ENCODE assay signal across 1 cellular context in the genomic region with DNA sequence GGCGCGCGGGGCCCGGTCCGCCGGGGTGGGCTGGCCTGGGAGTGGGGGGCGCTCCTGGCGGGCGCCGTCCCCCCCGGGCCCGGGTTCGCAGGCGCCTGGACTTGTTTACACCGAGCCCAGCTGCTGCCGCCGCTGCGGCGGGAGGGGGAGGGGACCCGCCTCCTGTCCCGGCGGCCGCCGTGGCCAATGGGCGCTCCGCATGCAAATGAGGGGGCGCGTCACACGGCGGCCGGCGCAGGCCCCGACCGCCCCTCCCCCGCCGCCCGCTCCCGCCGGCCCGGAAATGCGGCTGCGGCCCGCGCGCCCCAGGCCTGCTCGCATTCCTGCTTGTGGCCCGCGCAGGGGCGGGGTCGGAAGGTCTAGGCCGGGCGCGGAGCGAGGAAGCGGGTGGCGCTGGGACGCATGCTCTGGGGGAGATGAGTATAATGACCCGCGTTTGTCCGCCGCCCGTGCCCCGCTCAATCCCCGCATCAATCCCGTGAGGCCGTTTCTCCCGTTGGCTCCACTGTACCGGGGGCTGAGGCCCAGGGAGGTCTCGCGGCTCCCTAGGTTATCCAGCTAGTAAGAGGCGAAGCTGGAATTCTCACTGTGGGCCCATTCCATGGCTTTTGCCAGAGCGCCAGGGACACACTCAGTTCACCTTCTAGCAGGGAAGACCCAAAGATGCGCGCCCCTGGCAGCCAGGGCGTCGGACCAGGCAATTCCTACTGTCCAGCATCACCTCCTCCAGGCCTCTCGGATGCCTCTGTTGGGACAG.
TF ChIP-seq lines count a peak whose summit lies in the region.

A gene with protein sequence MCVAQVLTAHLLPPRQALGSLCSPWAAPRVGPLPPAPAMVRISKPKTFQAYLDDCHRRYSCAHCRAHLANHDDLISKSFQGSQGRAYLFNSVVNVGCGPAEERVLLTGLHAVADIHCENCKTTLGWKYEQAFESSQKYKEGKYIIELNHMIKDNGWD (minus strand): TSS at position 109 of the 757 bp plus-strand sequence. CDS start 731 bp downstream, outside the sequence.

TF ChIP-seq in HepG2, 621 proteins besides CTCF, POLR2A, EP300 and RAD21 (continued from another document and continues in another):
- TF ChIP-seq, protein P1, sequence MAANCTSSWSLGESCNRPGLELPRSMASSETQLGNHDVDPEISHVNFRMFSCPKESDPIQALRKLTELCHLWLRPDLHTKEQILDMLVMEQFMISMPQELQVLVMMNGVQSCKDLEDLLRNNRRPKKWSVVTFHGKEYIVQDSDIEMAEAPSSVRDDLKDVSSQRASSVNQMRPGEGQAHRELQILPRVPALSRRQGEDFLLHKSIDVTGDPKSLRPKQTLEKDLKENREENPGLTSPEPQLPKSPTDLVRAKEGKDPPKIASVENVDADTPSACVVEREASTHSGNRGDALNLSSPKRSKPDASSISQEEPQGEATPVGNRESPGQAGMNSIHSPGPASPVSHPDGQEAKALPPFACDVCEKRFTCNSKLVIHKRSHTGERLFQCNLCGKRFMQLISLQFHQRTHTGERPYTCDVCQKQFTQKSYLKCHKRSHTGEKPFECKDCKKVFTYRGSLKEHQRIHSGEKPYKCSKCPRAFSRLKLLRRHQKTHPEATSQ (CRISPR knock-in tag; IDR thresholded peaks at IDR 0.05; ENCODE audit: borderline replicate concordance): peak; percentile 67; the same call in 1 of the 2 replicates
- TF ChIP-seq ZSCAN30 (CRISPR knock-in tag; IDR thresholded peaks at IDR 0.05): no peak
- no peak for TF ChIP-seq ZNF660 (CRISPR knock-in tag; IDR thresholded peaks at IDR 0.05; ENCODE audit: borderline replicate concordance, low read depth)
- TF ChIP-seq ZFP90 (CRISPR knock-in tag; IDR thresholded peaks at IDR 0.05; ENCODE audit: borderline replicate concordance): peak; percentile 57; the same call in 1 of the 2 replicates
- TF ChIP-seq, protein P2, sequence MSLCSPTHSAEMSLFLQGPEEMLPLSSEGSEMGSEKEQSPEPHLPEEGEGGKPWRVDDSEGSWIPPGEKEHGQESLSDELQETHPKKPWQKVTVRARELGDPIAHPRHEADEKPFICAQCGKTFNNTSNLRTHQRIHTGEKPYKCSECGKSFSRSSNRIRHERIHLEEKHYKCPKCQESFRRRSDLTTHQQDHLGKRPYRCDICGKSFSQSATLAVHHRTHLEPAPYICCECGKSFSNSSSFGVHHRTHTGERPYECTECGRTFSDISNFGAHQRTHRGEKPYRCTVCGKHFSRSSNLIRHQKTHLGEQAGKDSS (CRISPR knock-in tag; IDR thresholded peaks at IDR 0.05; ENCODE audit: borderline replicate concordance, low read depth): peak; percentile 93; the same call in 1 of the 2 replicates
- TF ChIP-seq SNAPC2 (CRISPR knock-in tag; IDR thresholded peaks at IDR 0.05): peak; percentile 96
- no peak for TF ChIP-seq MTF2 (CRISPR knock-in tag; IDR thresholded peaks at IDR 0.05; ENCODE audit: borderline replicate concordance)
- 0 out of 2 replicates have a peak, but pooled peaks have one; percentile 86 for TF ChIP-seq ZNF772 (CRISPR knock-in tag; IDR thresholded peaks at IDR 0.05)
- TF ChIP-seq ZNF878 (CRISPR knock-in tag; IDR thresholded peaks at IDR 0.05): no peak
- TF ChIP-seq, protein P3, sequence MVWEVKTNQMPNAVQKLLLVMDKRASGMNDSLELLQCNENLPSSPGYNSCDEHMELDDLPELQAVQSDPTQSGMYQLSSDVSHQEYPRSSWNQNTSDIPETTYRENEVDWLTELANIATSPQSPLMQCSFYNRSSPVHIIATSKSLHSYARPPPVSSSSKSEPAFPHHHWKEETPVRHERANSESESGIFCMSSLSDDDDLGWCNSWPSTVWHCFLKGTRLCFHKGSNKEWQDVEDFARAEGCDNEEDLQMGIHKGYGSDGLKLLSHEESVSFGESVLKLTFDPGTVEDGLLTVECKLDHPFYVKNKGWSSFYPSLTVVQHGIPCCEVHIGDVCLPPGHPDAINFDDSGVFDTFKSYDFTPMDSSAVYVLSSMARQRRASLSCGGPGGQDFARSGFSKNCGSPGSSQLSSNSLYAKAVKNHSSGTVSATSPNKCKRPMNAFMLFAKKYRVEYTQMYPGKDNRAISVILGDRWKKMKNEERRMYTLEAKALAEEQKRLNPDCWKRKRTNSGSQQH (CRISPR knock-in tag; IDR thresholded peaks at IDR 0.05; ENCODE audit: low read depth): peak; percentile 52; the same call in 1 of the 2 replicates
- peak; percentile 82; the same call in 1 of the 2 replicates for TF ChIP-seq FOXK1 (CRISPR knock-in tag; IDR thresholded peaks at IDR 0.05; ENCODE audit: borderline replicate concordance, low read depth)
- TF ChIP-seq, protein P4, sequence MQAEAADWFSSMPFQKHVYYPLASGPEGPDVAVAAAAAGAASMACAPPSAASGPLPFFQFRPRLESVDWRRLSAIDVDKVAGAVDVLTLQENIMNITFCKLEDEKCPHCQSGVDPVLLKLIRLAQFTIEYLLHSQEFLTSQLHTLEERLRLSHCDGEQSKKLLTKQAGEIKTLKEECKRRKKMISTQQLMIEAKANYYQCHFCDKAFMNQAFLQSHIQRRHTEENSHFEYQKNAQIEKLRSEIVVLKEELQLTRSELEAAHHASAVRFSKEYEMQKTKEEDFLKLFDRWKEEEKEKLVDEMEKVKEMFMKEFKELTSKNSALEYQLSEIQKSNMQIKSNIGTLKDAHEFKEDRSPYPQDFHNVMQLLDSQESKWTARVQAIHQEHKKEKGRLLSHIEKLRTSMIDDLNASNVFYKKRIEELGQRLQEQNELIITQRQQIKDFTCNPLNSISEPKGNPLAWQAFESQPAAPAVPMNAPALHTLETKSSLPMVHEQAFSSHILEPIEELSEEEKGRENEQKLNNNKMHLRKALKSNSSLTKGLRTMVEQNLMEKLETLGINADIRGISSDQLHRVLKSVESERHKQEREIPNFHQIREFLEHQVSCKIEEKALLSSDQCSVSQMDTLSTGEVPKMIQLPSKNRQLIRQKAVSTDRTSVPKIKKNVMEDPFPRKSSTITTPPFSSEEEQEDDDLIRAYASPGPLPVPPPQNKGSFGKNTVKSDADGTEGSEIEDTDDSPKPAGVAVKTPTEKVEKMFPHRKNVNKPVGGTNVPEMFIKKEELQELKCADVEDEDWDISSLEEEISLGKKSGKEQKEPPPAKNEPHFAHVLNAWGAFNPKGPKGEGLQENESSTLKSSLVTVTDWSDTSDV (CRISPR knock-in tag; IDR thresholded peaks at IDR 0.05): peak; percentile 88; the same call in 1 of the 2 replicates
- TF ChIP-seq ZBTB38 (CRISPR knock-in tag; IDR thresholded peaks at IDR 0.05): peak; percentile 100
- peak; percentile 55; the same call in 1 of the 2 replicates for TF ChIP-seq ESRRA (CRISPR knock-in tag; IDR thresholded peaks at IDR 0.05; ENCODE audit: low read depth)
- TF ChIP-seq, protein P5, sequence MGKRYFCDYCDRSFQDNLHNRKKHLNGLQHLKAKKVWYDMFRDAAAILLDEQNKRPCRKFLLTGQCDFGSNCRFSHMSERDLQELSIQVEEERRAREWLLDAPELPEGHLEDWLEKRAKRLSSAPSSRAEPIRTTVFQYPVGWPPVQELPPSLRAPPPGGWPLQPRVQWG (CRISPR knock-in tag; IDR thresholded peaks at IDR 0.05; ENCODE audit: borderline replicate concordance, low read depth): no peak
- TF ChIP-seq, protein P6, sequence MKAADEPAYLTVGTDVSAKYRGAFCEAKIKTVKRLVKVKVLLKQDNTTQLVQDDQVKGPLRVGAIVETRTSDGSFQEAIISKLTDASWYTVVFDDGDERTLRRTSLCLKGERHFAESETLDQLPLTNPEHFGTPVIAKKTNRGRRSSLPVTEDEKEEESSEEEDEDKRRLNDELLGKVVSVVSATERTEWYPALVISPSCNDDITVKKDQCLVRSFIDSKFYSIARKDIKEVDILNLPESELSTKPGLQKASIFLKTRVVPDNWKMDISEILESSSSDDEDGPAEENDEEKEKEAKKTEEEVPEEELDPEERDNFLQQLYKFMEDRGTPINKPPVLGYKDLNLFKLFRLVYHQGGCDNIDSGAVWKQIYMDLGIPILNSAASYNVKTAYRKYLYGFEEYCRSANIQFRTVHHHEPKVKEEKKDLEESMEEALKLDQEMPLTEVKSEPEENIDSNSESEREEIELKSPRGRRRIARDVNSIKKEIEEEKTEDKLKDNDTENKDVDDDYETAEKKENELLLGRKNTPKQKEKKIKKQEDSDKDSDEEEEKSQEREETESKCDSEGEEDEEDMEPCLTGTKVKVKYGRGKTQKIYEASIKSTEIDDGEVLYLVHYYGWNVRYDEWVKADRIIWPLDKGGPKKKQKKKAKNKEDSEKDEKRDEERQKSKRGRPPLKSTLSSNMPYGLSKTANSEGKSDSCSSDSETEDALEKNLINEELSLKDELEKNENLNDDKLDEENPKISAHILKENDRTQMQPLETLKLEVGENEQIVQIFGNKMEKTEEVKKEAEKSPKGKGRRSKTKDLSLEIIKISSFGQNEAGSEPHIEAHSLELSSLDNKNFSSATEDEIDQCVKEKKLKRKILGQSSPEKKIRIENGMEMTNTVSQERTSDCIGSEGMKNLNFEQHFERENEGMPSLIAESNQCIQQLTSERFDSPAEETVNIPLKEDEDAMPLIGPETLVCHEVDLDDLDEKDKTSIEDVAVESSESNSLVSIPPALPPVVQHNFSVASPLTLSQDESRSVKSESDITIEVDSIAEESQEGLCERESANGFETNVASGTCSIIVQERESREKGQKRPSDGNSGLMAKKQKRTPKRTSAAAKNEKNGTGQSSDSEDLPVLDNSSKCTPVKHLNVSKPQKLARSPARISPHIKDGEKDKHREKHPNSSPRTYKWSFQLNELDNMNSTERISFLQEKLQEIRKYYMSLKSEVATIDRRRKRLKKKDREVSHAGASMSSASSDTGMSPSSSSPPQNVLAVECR (CRISPR knock-in tag; IDR thresholded peaks at IDR 0.05; ENCODE audit: borderline replicate concordance): peak; percentile 66
- TF ChIP-seq, protein P7, sequence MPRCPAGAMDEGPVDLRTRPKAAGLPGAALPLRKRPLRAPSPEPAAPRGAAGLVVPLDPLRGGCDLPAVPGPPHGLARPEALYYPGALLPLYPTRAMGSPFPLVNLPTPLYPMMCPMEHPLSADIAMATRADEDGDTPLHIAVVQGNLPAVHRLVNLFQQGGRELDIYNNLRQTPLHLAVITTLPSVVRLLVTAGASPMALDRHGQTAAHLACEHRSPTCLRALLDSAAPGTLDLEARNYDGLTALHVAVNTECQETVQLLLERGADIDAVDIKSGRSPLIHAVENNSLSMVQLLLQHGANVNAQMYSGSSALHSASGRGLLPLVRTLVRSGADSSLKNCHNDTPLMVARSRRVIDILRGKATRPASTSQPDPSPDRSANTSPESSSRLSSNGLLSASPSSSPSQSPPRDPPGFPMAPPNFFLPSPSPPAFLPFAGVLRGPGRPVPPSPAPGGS (CRISPR knock-in tag; IDR thresholded peaks at IDR 0.05): peak; percentile 50; the same call in 1 of the 2 replicates
- TF ChIP-seq, protein P8, sequence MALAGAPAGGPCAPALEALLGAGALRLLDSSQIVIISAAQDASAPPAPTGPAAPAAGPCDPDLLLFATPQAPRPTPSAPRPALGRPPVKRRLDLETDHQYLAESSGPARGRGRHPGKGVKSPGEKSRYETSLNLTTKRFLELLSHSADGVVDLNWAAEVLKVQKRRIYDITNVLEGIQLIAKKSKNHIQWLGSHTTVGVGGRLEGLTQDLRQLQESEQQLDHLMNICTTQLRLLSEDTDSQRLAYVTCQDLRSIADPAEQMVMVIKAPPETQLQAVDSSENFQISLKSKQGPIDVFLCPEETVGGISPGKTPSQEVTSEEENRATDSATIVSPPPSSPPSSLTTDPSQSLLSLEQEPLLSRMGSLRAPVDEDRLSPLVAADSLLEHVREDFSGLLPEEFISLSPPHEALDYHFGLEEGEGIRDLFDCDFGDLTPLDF (CRISPR knock-in tag; IDR thresholded peaks at IDR 0.05): peak; percentile 51; the same call in 1 of the 2 replicates
- peak; percentile 80; the same call in 1 of the 3 replicates for TF ChIP-seq MXI1 (IDR thresholded peaks at IDR 0.05; ENCODE audit: borderline replicate concordance, low read depth, low read length)
- TF ChIP-seq YEATS4 (CRISPR knock-in tag; IDR thresholded peaks at IDR 0.05; ENCODE audit: borderline replicate concordance): peak; percentile 67; the same call in 1 of the 2 replicates
- TF ChIP-seq KDM5B (CRISPR knock-in tag; IDR thresholded peaks at IDR 0.05; ENCODE audit: borderline replicate concordance): peak; percentile 78; the same call in 1 of the 2 replicates
- no peak for TF ChIP-seq ZNF20 (CRISPR knock-in tag; IDR thresholded peaks at IDR 0.05)
- TF ChIP-seq ZNF543 (CRISPR knock-in tag; IDR thresholded peaks at IDR 0.05): no peak; the same call in 1 of the 2 replicates
- no peak for TF ChIP-seq RFXANK (CRISPR knock-in tag; IDR thresholded peaks at IDR 0.05)
- no peak for TF ChIP-seq U2AF1 (optimal IDR thresholded peaks at IDR 0.05; ENCODE audit: low read depth, low read length)
- TF ChIP-seq, protein P9, sequence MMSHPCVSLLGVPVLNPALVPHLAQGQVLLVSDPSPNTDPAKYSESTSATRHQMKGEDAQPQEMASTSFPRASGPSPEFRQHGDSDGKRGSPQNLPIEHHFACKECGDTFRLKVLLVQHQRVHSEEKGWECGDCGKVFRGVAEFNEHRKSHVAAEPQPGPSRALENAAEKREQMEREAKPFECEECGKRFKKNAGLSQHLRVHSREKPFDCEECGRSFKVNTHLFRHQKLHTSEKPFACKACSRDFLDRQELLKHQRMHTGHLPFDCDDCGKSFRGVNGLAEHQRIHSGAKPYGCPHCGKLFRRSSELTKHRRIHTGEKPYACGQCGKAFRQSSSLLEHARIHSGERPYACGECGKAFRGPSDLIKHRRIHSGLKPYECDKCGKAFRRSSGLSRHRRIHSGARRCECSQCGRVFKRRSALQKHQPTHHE (CRISPR knock-in tag; IDR thresholded peaks at IDR 0.05; ENCODE audit: borderline replicate concordance): no peak
- TF ChIP-seq, protein P10, sequence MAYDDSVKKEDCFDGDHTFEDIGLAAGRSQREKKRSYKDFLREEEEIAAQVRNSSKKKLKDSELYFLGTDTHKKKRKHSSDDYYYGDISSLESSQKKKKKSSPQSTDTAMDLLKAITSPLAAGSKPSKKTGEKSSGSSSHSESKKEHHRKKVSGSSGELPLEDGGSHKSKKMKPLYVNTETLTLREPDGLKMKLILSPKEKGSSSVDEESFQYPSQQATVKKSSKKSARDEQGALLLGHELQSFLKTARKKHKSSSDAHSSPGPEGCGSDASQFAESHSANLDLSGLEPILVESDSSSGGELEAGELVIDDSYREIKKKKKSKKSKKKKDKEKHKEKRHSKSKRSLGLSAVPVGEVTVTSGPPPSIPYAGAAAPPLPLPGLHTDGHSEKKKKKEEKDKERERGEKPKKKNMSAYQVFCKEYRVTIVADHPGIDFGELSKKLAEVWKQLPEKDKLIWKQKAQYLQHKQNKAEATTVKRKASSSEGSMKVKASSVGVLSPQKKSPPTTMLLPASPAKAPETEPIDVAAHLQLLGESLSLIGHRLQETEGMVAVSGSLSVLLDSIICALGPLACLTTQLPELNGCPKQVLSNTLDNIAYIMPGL (CRISPR knock-in tag; IDR thresholded peaks at IDR 0.05; ENCODE audit: borderline replicate concordance in 1 of 2, low read depth in 1 of 2): peak; percentile 51 to 72; a peak in 3 of 4 replicates
- peak; percentile 91 for TF ChIP-seq ARID2 (CRISPR knock-in tag; IDR thresholded peaks at IDR 0.05; ENCODE audit: borderline replicate concordance)
- peak; percentile 74; the same call in 1 of the 2 replicates for TF ChIP-seq MED1 (CRISPR knock-in tag; IDR thresholded peaks at IDR 0.05)
- TF ChIP-seq KMT2A (CRISPR knock-in tag; IDR thresholded peaks at IDR 0.05): peak; percentile 48; the same call in 1 of the 2 replicates
- peak; percentile 41; the same call in 1 of the 2 replicates for TF ChIP-seq SOX5 (CRISPR knock-in tag; IDR thresholded peaks at IDR 0.05; ENCODE audit: borderline replicate concordance)
- TF ChIP-seq, protein P11, sequence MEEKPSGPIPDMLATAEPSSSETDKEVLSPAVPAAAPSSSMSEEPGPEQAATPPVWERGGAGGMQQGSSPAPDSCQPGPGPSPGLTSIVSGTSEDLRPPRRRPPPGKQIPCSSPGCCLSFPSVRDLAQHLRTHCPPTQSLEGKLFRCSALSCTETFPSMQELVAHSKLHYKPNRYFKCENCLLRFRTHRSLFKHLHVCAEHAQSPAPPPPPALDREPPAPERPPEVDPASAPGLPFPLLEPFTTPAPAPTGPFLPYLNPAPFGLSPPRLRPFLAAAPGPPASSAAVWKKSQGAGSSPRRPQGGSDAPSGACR (CRISPR knock-in tag; IDR thresholded peaks at IDR 0.05): 0 out of 2 replicates have a peak, but pooled peaks have one; percentile 58
